ENCODE assay signal across 11 cellular contexts in the genomic region with DNA sequence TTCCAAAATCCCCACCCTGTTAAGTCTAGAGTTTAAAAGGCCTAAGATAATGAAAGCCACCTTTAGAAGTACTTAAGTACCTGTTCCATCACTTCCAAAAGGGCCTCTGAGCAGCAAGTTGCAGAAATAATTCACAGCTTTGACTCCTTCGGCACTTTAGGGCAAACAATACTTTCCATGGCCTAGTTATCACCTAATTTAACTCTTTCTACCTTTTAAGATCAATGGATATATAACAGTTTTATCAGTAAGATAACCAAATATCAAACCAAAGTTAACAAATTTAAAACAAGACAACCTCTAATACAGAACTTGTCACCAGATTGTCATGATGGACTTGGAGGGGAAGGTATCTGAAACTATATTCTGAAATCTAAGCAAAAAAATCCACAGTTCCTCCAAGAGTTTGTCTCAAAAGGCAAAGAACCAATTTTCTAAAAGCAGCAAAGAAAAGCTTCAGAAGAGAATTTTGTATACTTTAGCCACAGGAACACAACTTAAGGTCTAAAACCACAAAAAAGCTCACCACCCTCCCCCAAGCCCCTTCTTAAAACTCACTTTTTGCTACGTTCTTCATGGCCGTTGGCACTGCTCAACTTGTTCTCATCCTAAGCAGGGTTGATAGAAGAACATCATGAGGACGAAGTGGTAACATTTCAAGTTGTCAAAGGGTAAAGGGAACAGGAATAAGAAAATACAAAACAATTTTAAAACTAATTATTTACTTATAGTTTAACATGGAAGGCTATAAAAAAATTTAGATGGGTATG. TPM values are rescaled to one million over a fixed set of nuclear protein-coding genes. Genes with fewer than 3 reads are reported as not detected.
DNase-seq lines count a peak whose midpoint lies in the region; ATAC-seq and TF ChIP-seq lines count a peak whose summit lies in the region.
"Had no signal": no experiment of that assay in that cellular context is flagged by ENCODE, and none has a peak within 500 bp of the region (broad histone marks: within the 10 kb centered on the region; RNA-seq: fewer than 3 reads in every experiment).

No MANE protein-coding gene starts in this region.

- ATAC-seq in activated T-cell treated with anti-CD3 and anti-CD28 coated beads, Interleukin-2, amount 50 U/mL, for 72 hours (replicated peaks in 1 of 2) = no peak
- ATAC-seq in activated CD8-positive, alpha-beta T cell treated with anti-CD3 and anti-CD28 coated beads for 36 hours = no peak
- no peak for ATAC-seq in stimulated activated naive B cell treated with anti-CD40 and anti-IgM and Interleukin-4, amounts not matched to agents 10 μg/mL and 1 μg/mL and 100 μg/mL, for 72 hours (replicated peaks)
- no peak for ATAC-seq in HG03039 (IDR thresholded peaks at IDR 0.05; ENCODE audit: unreplicated experiment)

- DNase-seq in activated T-cell treated with anti-CD3 and anti-CD28 coated beads, Interleukin-2, amount 50 U/mL, for 72 hours = no peak
- no peak for DNase-seq in activated T-cell treated with anti-CD3 and anti-CD28 coated beads, Interleukin-2, amount 50 U/mL, for 1 hour
- no peak for DNase-seq in activated CD8-positive, alpha-beta T cell treated with anti-CD3 and anti-CD28 coated beads for 36 hours
- DNase-seq in glutamatergic neuron (no peak), SIG-M5 treated with dmso at 0.1 percent for 504 hours (lab: John Stamatoyannopoulos, UW; ENCODE audit: unreplicated experiment) (no peak), SHP77 treated with DMSO at 0.1 percent for 48 hours (lab: John Stamatoyannopoulos, UW) (no peak)
- no peak for DNase-seq in stimulated activated naive B cell treated with anti-CD40 and anti-IgM and Interleukin-4, amounts not matched to agents 10 μg/mL and 1 μg/mL and 100 μg/mL, for 72 hours
- DNase-seq: anterior cingulate cortex, KBM-7, NCI-H748 treated with DMSO at 0.1 percent for 48 hours had no signal

- no peak for TF ChIP-seq CTCF in activated CD8-positive, alpha-beta T cell treated with anti-CD3 and anti-CD28 coated beads for 36 hours (IDR thresholded peaks at IDR 0.05)
- TF ChIP-seq CTCF in glutamatergic neuron (IDR thresholded peaks at IDR 0.05; ENCODE audit: partially characterized antibody, unreplicated experiment) = no peak

- no peaks in the 10 kb centered on the region for H3K27me3 Mint-ChIP-seq in activated T-cell treated with anti-CD3 and anti-CD28 coated beads, Interleukin-2, amount 50 U/mL, for 72 hours (ENCODE audit: low read depth)
- H3K27me3 Mint-ChIP-seq in activated CD8-positive, alpha-beta T cell treated with anti-CD3 and anti-CD28 coated beads for 36 hours = no peaks in the 10 kb centered on the region
- H3K27me3 Mint-ChIP-seq in glutamatergic neuron (ENCODE audit: unreplicated experiment) = peaks cover 11% of the 10 kb centered on the region
- H3K27me3 Mint-ChIP-seq in stimulated activated naive B cell treated with anti-CD40 and anti-IgM and Interleukin-4, amounts not matched to agents 10 μg/mL and 1 μg/mL and 100 μg/mL, for 72 hours = no peaks in the 10 kb centered on the region

- H3K4me3 Mint-ChIP-seq in activated T-cell treated with anti-CD3 and anti-CD28 coated beads, Interleukin-2, amount 50 U/mL, for 72 hours = peak overlapping the region; percentile 63 to 95
- peak overlapping the region; percentile 71 for H3K4me3 Mint-ChIP-seq in activated CD8-positive, alpha-beta T cell treated with anti-CD3 and anti-CD28 coated beads for 36 hours
- H3K4me3 Mint-ChIP-seq in glutamatergic neuron (ENCODE audit: unreplicated experiment) = peak overlapping the region; percentile 63
- H3K4me3 Mint-ChIP-seq in stimulated activated naive B cell treated with anti-CD40 and anti-IgM and Interleukin-4, amounts not matched to agents 10 μg/mL and 1 μg/mL and 100 μg/mL, for 72 hours = peak overlapping the region; percentile 35 to 44

- intact Hi-C loops in activated CD8-positive, alpha-beta T cell treated with anti-CD3 and anti-CD28 coated beads for 36 hours (cut with micrococcal nuclease) = loop anchor here (5.0 kb wide), 1 partner anchor 76 kb away; a partner anchor contains a TSS

- CTCF ChIA-PET in activated CD8-positive, alpha-beta T cell treated with anti-CD3 and anti-CD28 coated beads for 36 hours (lab: Charles Lee) = interaction anchor here (1.5 to 1.8 kb wide), 2 partner anchors 38 to 121 kb away, joined by 4 to 7 read pairs; no protein-coding TSS in a partner anchor

- no peaks in the 10 kb centered on the region for H3K9me3 Mint-ChIP-seq in activated T-cell treated with anti-CD3 and anti-CD28 coated beads, Interleukin-2, amount 50 U/mL, for 72 hours
- H3K9me3 Mint-ChIP-seq in activated CD8-positive, alpha-beta T cell treated with anti-CD3 and anti-CD28 coated beads for 36 hours = no peaks in the 10 kb centered on the region
- peaks cover 14% of the 10 kb centered on the region for H3K9me3 Mint-ChIP-seq in glutamatergic neuron (ENCODE audit: unreplicated experiment)
- no peaks in the 10 kb centered on the region for H3K9me3 Mint-ChIP-seq in stimulated activated naive B cell treated with anti-CD40 and anti-IgM and Interleukin-4, amounts not matched to agents 10 μg/mL and 1 μg/mL and 100 μg/mL, for 72 hours

- POLR2A ChIA-PET in activated CD8-positive, alpha-beta T cell treated with anti-CD3 and anti-CD28 coated beads for 36 hours (lab: Charles Lee) = interaction anchor here (0.7 to 36.9 kb wide), 6 partner anchors 23 to 215 kb away, joined by 3 to 1214 read pairs (median 4); a partner anchor contains a TSS

- H3K36me3 Mint-ChIP-seq in activated T-cell treated with anti-CD3 and anti-CD28 coated beads, Interleukin-2, amount 50 U/mL, for 72 hours (ENCODE audit: insufficient read depth in 2 of 2) = peaks cover 26 to 76% of the 10 kb centered on the region in 2 donors
- peaks cover 80% of the 10 kb centered on the region for H3K36me3 Mint-ChIP-seq in activated CD8-positive, alpha-beta T cell treated with anti-CD3 and anti-CD28 coated beads for 36 hours (ENCODE audit: low read depth)
- no peaks in the 10 kb centered on the region for H3K36me3 Mint-ChIP-seq in glutamatergic neuron (ENCODE audit: unreplicated experiment)
- H3K36me3 Mint-ChIP-seq in stimulated activated naive B cell treated with anti-CD40 and anti-IgM and Interleukin-4, amounts not matched to agents 10 μg/mL and 1 μg/mL and 100 μg/mL, for 72 hours = peaks cover 43 to 57% of the 10 kb centered on the region in 2 donors

- H3K27ac Mint-ChIP-seq in activated T-cell treated with anti-CD3 and anti-CD28 coated beads, Interleukin-2, amount 50 U/mL, for 72 hours = peak overlapping the region; percentile 99
- peak overlapping the region; percentile 85 for H3K27ac Mint-ChIP-seq in activated CD8-positive, alpha-beta T cell treated with anti-CD3 and anti-CD28 coated beads for 36 hours
- H3K27ac Mint-ChIP-seq in glutamatergic neuron (ENCODE audit: unreplicated experiment) = no peak overlapping the region
- peak overlapping the region; percentile 75 for H3K27ac Mint-ChIP-seq in stimulated activated naive B cell treated with anti-CD40 and anti-IgM and Interleukin-4, amounts not matched to agents 10 μg/mL and 1 μg/mL and 100 μg/mL, for 72 hours

- peaks cover 78% of the 10 kb centered on the region for H3K4me1 Mint-ChIP-seq in activated T-cell treated with anti-CD3 and anti-CD28 coated beads, Interleukin-2, amount 50 U/mL, for 72 hours (ENCODE audit: low read depth)
- H3K4me1 Mint-ChIP-seq in activated CD8-positive, alpha-beta T cell treated with anti-CD3 and anti-CD28 coated beads for 36 hours (ENCODE audit: low read depth) = peaks cover 50% of the 10 kb centered on the region
- peaks cover 25% of the 10 kb centered on the region for H3K4me1 Mint-ChIP-seq in glutamatergic neuron (ENCODE audit: low read depth, unreplicated experiment)
- H3K4me1 Mint-ChIP-seq in stimulated activated naive B cell treated with anti-CD40 and anti-IgM and Interleukin-4, amounts not matched to agents 10 μg/mL and 1 μg/mL and 100 μg/mL, for 72 hours = peaks cover 18 to 57% of the 10 kb centered on the region in 2 donors

RNA-seq across cellular contexts. Expression of a gene that starts 3.5 kb away (rescaled TPM):
- 100 to 1,000 TPM; 431 to 525 TPM for total RNA-seq in activated T-cell treated with anti-CD3 and anti-CD28 coated beads, Interleukin-2, amount 50 U/mL, for 72 hours
- total RNA-seq in activated CD8-positive, alpha-beta T cell treated with anti-CD3 and anti-CD28 coated beads for 36 hours = 100 to 1,000 TPM; 317 to 321 TPM
- total RNA-seq in glutamatergic neuron (ENCODE audit: unreplicated experiment) = 358 TPM

RNA-seq across cellular contexts. Expression of a gene that starts 33.2 kb away (rescaled TPM):
- total RNA-seq in activated T-cell treated with anti-CD3 and anti-CD28 coated beads, Interleukin-2, amount 50 U/mL, for 72 hours = 10 to 100 TPM; 68.1 to 68.6 TPM
- 10 to 100 TPM; 57.9 to 58.8 TPM for total RNA-seq in activated CD8-positive, alpha-beta T cell treated with anti-CD3 and anti-CD28 coated beads for 36 hours
- total RNA-seq in glutamatergic neuron (ENCODE audit: unreplicated experiment) = 76.1 TPM

RNA-seq across cellular contexts. Expression of a gene that starts 39.4 kb away (rescaled TPM):
- total RNA-seq in activated T-cell treated with anti-CD3 and anti-CD28 coated beads, Interleukin-2, amount 50 U/mL, for 72 hours = 10 to 100 TPM; 51.4 to 53.8 TPM
- 100 to 1,000 TPM; 146 to 148 TPM for total RNA-seq in activated CD8-positive, alpha-beta T cell treated with anti-CD3 and anti-CD28 coated beads for 36 hours
- total RNA-seq in glutamatergic neuron (ENCODE audit: unreplicated experiment) = 103 TPM

RNA-seq across cellular contexts. Expression of a gene that starts 39.4 kb away (rescaled TPM):
- 10 to 100 TPM; 43.3 to 46.0 TPM for total RNA-seq in activated T-cell treated with anti-CD3 and anti-CD28 coated beads, Interleukin-2, amount 50 U/mL, for 72 hours
- 10 to 100 TPM; 39.7 to 40.8 TPM for total RNA-seq in activated CD8-positive, alpha-beta T cell treated with anti-CD3 and anti-CD28 coated beads for 36 hours
- 13.9 TPM for total RNA-seq in glutamatergic neuron (ENCODE audit: unreplicated experiment)
